ENCODE assay signal across 22 cellular contexts in genomic region chr3:13684350-13684749, GRCh38.
A peak's percentile ranks its signal among the peaks of the same experiment; 100 is the strongest.
DNase-seq lines count a peak whose midpoint lies in the region; FAIRE-seq and TF ChIP-seq lines count a peak whose summit lies in the region.
"Had no signal": no experiment of that assay in that cellular context is flagged by ENCODE, and none has a peak within 500 bp of the region (broad histone marks: within the 10 kb centered on the region; RNA-seq: fewer than 3 reads in every experiment).

No MANE protein-coding gene starts in this region.

- no peaks in the 10 kb centered on the region for H4K20me1 ChIP-seq in osteoblast (ENCODE audit: insufficient read depth, low read length)
- H4K20me1 ChIP-seq: BLaER1 treated with 17β-estradiol and CSF1 and Interleukin-3, amounts not matched to agents 10 nM and 100 nM had no signal

- no peak for TF ChIP-seq POLR2A in suprapubic skin (IDR thresholded peaks at IDR 0.05)

- H3K27ac ChIP-seq in osteoblast (ENCODE audit: low read depth, low read length) (no peak overlapping the region), suprapubic skin (no peak overlapping the region)
- H3K27ac ChIP-seq: 22Rv1; A549; BLaER1 treated with 17β-estradiol and CSF1 and Interleukin-3, amounts not matched to agents 10 nM and 100 nM; C4-2B had no signal

- peak; percentile 25 for DNase-seq in GM13976 (ENCODE audit: low spot score)
- DNase-seq in neural crest cell (ENCODE audit: low read depth, low spot score), result no peak
- peak; percentile 53 for DNase-seq in osteoblast (ENCODE audit: insufficient read length, low spot score, missing footprints)
- no peak for DNase-seq in suprapubic skin (ENCODE audit: low spot score in 2 of 2)
- no peak for DNase-seq in D721Med (ENCODE audit: insufficient read length, low spot score)
- DNase-seq: AML-193; CD4-positive, alpha-beta T cell; CD8-positive, alpha-beta memory T cell; COR-L47; DMS53; DMS79; DND-41; EL; GDM1 had no signal

- no peak for FAIRE-seq in D721Med (lab: Jason Lieb, UNC)
- FAIRE-seq: A549, GM12878, GM12892, GM19239 had no signal

- no peaks in the 10 kb centered on the region for H3K36me3 ChIP-seq in osteoblast (ENCODE audit: insufficient read depth, low read length)
- no peaks in the 10 kb centered on the region for H3K36me3 ChIP-seq in suprapubic skin
- H3K36me3 ChIP-seq: BLaER1 treated with 17β-estradiol and CSF1 and Interleukin-3, amounts not matched to agents 10 nM and 100 nM had no signal

- TF ChIP-seq CTCF in GM13976 (IDR thresholded peaks at IDR 0.05; ENCODE audit: borderline replicate concordance, control extremely low read depth, extremely low read depth, insufficient read depth, missing control alignments), result no peak
- no peak for TF ChIP-seq CTCF in neural crest cell (conservative IDR thresholded peaks at IDR 0.05)
- no peak for TF ChIP-seq CTCF in osteoblast (IDR thresholded peaks at IDR 0.05; ENCODE audit: extremely low read depth, low read depth, low read length)
- no peak for TF ChIP-seq CTCF in suprapubic skin (IDR thresholded peaks at IDR 0.05)
- TF ChIP-seq CTCF in D721Med (IDR thresholded peaks at IDR 0.05; ENCODE audit: insufficient read depth, missing control alignments), result no peak

- H3K27me3 Mint-ChIP-seq in neural crest cell (ENCODE audit: low read depth), result peaks cover 2% of the 10 kb centered on the region
- H3K27me3 Mint-ChIP-seq: CD4-positive, alpha-beta T cell had no signal

- H3K4me2 ChIP-seq in osteoblast (ENCODE audit: insufficient read depth, low read length), result no peak overlapping the region
- H3K4me2 ChIP-seq: A549; BLaER1 treated with 17β-estradiol and CSF1 and Interleukin-3, amounts not matched to agents 10 nM and 100 nM had no signal

- H3K4me3 ChIP-seq in osteoblast (ENCODE audit: insufficient read depth, low read length) (no peak overlapping the region), suprapubic skin (no peak overlapping the region)
- H3K4me3 ChIP-seq: A549; BLaER1 treated with 17β-estradiol and CSF1 and Interleukin-3, amounts not matched to agents 10 nM and 100 nM; GM12878 had no signal

- WGBS in suprapubic skin, result 72% methylated on average over 6 of the region's 12 CpGs

- no peaks in the 10 kb centered on the region for H3K9me3 Mint-ChIP-seq in neural crest cell
- H3K9me3 Mint-ChIP-seq: CD4-positive, alpha-beta T cell; CD8-positive, alpha-beta memory T cell had no signal

- no peak overlapping the region for H2AFZ ChIP-seq in osteoblast (ENCODE audit: low read length)

- H3K4me3 Mint-ChIP-seq in neural crest cell, result no peak overlapping the region
- H3K4me3 Mint-ChIP-seq: B cell; CD4-positive, alpha-beta T cell; CD8-positive, alpha-beta memory T cell had no signal

- H3K27me3 ChIP-seq in osteoblast (ENCODE audit: insufficient read depth, low read length) (no peaks in the 10 kb centered on the region), suprapubic skin (peaks cover 35% of the 10 kb centered on the region)
- H3K27me3 ChIP-seq: BLaER1 treated with 17β-estradiol and CSF1 and Interleukin-3, amounts not matched to agents 10 nM and 100 nM had no signal

- in situ Hi-C loops in GM13976 (cut with MboI; ENCODE audit: low sequenced_read_pairs, unreplicated experiment), result no loop called here

- no peaks in the 10 kb centered on the region for H3K9me3 ChIP-seq in osteoblast (ENCODE audit: low read depth, low read length)
- no peaks in the 10 kb centered on the region for H3K9me3 ChIP-seq in suprapubic skin
- H3K9me3 ChIP-seq: A549; BLaER1 treated with 17β-estradiol and CSF1 and Interleukin-3, amounts not matched to agents 10 nM and 100 nM had no signal

- no peak for TF ChIP-seq EP300 in suprapubic skin (IDR thresholded peaks at IDR 0.05)

- no peaks in the 10 kb centered on the region for H3K36me3 Mint-ChIP-seq in neural crest cell (ENCODE audit: low read depth)
- H3K36me3 Mint-ChIP-seq: CD8-positive, alpha-beta memory T cell had no signal

- H3K4me1 Mint-ChIP-seq in neural crest cell, result peaks cover 25% of the 10 kb centered on the region
- H3K4me1 Mint-ChIP-seq: B cell; CD8-positive, alpha-beta memory T cell had no signal

- H3K79me2 ChIP-seq in osteoblast (ENCODE audit: insufficient read depth, low read length), result no peaks in the 10 kb centered on the region

- H3K27ac Mint-ChIP-seq in neural crest cell (ENCODE audit: unreplicated experiment), result peak overlapping the region; percentile 12
- H3K27ac Mint-ChIP-seq: B cell; CD4-positive, alpha-beta T cell; CD8-positive, alpha-beta memory T cell had no signal

- no peaks in the 10 kb centered on the region for H3K4me1 ChIP-seq in osteoblast (ENCODE audit: insufficient read depth, low read length)
- H3K4me1 ChIP-seq in suprapubic skin, result no peaks in the 10 kb centered on the region
- H3K4me1 ChIP-seq: A549 had no signal

Comparison
In these comparisons a context has a peak if more than half of its experiments do, and no peak if none do; other contexts are left out.
1. DNase-seq: peak in GM13976 (single experiment) and osteoblast (single experiment); none in neural crest cell (single experiment), suprapubic skin (0 of 2) and D721Med (single experiment).